ENCODE assay signal across 17 cellular contexts in genomic region chr5:133839721-133840120, GRCh38.
"Had no signal": no experiment of that assay in that cellular context is flagged by ENCODE, and none has a peak within 500 bp of the region (broad histone marks: within the 10 kb centered on the region; RNA-seq: fewer than 3 reads in every experiment).

No MANE protein-coding gene starts in this region.

- DNase-seq: activated CD4-positive, alpha-beta memory T cell treated with anti-CD3 and anti-CD28 coated beads, Interleukin-2, amount 10 ng/mL, durations not matched to agents 7 days and 5 days; activated CD4-positive, alpha-beta T cell treated with anti-CD3 and anti-CD28 coated beads for 4 hours; activated gamma-delta T cell; activated T-cell treated with anti-CD3 and anti-CD28 coated beads, Interleukin-2, amount 50 U/mL, for 48 hours; amniotic stem cell; central memory CD4-positive, alpha-beta T cell; colonic mucosa; effector CD4-positive, alpha-beta T cell; naive thymus-derived CD8-positive, alpha-beta T cell; pancreas; sigmoid colon; spleen; stimulated activated CD4-positive, alpha-beta T cell treated with anti-CD3 and anti-CD28 coated beads, Interleukin-1b, Interleukin-23, amount 100 ng/mL, for 48 hours; stomach had no signal

- H3K27ac ChIP-seq: colonic mucosa, esophagus muscularis mucosa, sigmoid colon, spleen, stomach, thoracic aorta had no signal

- H3K36me3 ChIP-seq: colonic mucosa, esophagus muscularis mucosa, pancreas, sigmoid colon, spleen, stomach, thoracic aorta had no signal

- H3K27me3 ChIP-seq: colonic mucosa, pancreas, sigmoid colon had no signal

- H3K4me3 ChIP-seq: colonic mucosa, esophagus muscularis mucosa, pancreas, sigmoid colon, spleen, stomach, thoracic aorta had no signal

- H3K9me3 ChIP-seq: colonic mucosa, pancreas, sigmoid colon, thoracic aorta had no signal

- ATAC-seq: naive thymus-derived CD8-positive, alpha-beta T cell; WTC11 had no signal

- FAIRE-seq: pancreas had no signal

- H3K4me1 ChIP-seq: colonic mucosa, esophagus muscularis mucosa, pancreas, sigmoid colon, spleen, stomach had no signal
